In genomic region chr1:201461783-201462441, GRCh38 we compare ENCODE assay signal across 9 cellular contexts. TPM values are rescaled to one million over a fixed set of nuclear protein-coding genes. Genes with fewer than 3 reads are reported as not detected.
DNase-seq lines count a peak whose midpoint lies in the region; ATAC-seq and TF ChIP-seq lines count a peak whose summit lies in the region.
"Had no signal": no experiment of that assay in that cellular context is flagged by ENCODE, and none has a peak within 500 bp of the region (broad histone marks: within the 10 kb centered on the region; RNA-seq: fewer than 3 reads in every experiment).

No MANE protein-coding gene starts in this region.

- no peaks in the 10 kb centered on the region for H3K36me3 ChIP-seq in uterus

- intact Hi-C loops in uterus (cut with DNase I; ENCODE audit: low total_unique reads), result no loop called here

- DNase-seq in DMS 273 (lab: John Stamatoyannopoulos, UW; ENCODE audit: unreplicated experiment) (peak; percentile 58), DMS 273 treated with DMSO at 0.1 percent for 48 hours (lab: John Stamatoyannopoulos, UW) (no peak), coronary artery (ENCODE audit: low spot score) (peak; percentile 95), midbrain (lab: John Stamatoyannopoulos, UW) (peak; percentile 58), uterus (peak; percentile 90 to 93)
- DNase-seq in natural killer cell treated with Interleukin-12 subunit alpha and Interleukin-12 subunit beta and Interleukin-15 and Interleukin-18, amount 100 ng/mL, for 72 hours (ENCODE audit: low spot score), result no peak

- peak in 1 of 2 donors; percentile 16 for TF ChIP-seq POLR2A in uterus (IDR thresholded peaks at IDR 0.05)

- H3K4me1 Mint-ChIP-seq in natural killer cell treated with Interleukin-12 subunit alpha and Interleukin-12 subunit beta and Interleukin-15 and Interleukin-18, amount 100 ng/mL, for 72 hours (ENCODE audit: low read depth in 2 of 2), result peaks cover 0 to 1% of the 10 kb centered on the region in 2 donors

- H3K27ac ChIP-seq in coronary artery, result peak overlapping the region; percentile 93 to 97
- peak overlapping the region; percentile 87 to 89 for H3K27ac ChIP-seq in uterus
- H3K27ac ChIP-seq: SK-N-MC had no signal

- peaks cover 6 to 22% of the 10 kb centered on the region in 2 donors for H3K4me1 ChIP-seq in uterus

- H3K9me3 Mint-ChIP-seq in natural killer cell treated with Interleukin-12 subunit alpha and Interleukin-12 subunit beta and Interleukin-15 and Interleukin-18, amount 100 ng/mL, for 72 hours, result no peaks in the 10 kb centered on the region

- no peaks in the 10 kb centered on the region for H3K27me3 ChIP-seq in uterus

- no peak for TF ChIP-seq CTCF in coronary artery (IDR thresholded peaks at IDR 0.05)
- no peak for TF ChIP-seq CTCF in uterus (IDR thresholded peaks at IDR 0.05)

- peaks cover 4 to 12% of the 10 kb centered on the region in 2 donors for H3K27me3 Mint-ChIP-seq in natural killer cell treated with Interleukin-12 subunit alpha and Interleukin-12 subunit beta and Interleukin-15 and Interleukin-18, amount 100 ng/mL, for 72 hours

- no peak for ATAC-seq in GM21717 (IDR thresholded peaks at IDR 0.05; ENCODE audit: unreplicated experiment)
- no peak for ATAC-seq in HG03280 (IDR thresholded peaks at IDR 0.05; ENCODE audit: unreplicated experiment)
- no peak for ATAC-seq in natural killer cell treated with Interleukin-12 subunit alpha and Interleukin-12 subunit beta and Interleukin-15 and Interleukin-18, amount 100 ng/mL, for 72 hours

- no peak overlapping the region for H3K4me3 Mint-ChIP-seq in natural killer cell treated with Interleukin-12 subunit alpha and Interleukin-12 subunit beta and Interleukin-15 and Interleukin-18, amount 100 ng/mL, for 72 hours

- no peaks in the 10 kb centered on the region for H3K9me3 ChIP-seq in uterus

- H3K27ac Mint-ChIP-seq in natural killer cell treated with Interleukin-12 subunit alpha and Interleukin-12 subunit beta and Interleukin-15 and Interleukin-18, amount 100 ng/mL, for 72 hours, result no peak overlapping the region

- H3K4me3 ChIP-seq in coronary artery (peak overlapping the region; percentile 47), uterus (no peak overlapping the region)
- H3K4me3 ChIP-seq: SK-N-MC had no signal

- no peaks in the 10 kb centered on the region for H3K36me3 Mint-ChIP-seq in natural killer cell treated with Interleukin-12 subunit alpha and Interleukin-12 subunit beta and Interleukin-15 and Interleukin-18, amount 100 ng/mL, for 72 hours

RNA-seq across cellular contexts. Expression of gene PHLDA3, which starts 7.1 kb away (rescaled TPM):
- 10 to 100 TPM; 14.4 to 80.2 (median 43.7) TPM for total RNA-seq in uterus
- 1 to 10 TPM; 2.7 to 3.3 TPM for total RNA-seq in natural killer cell treated with Interleukin-12 subunit alpha and Interleukin-12 subunit beta and Interleukin-15 and Interleukin-18, amount 100 ng/mL, for 72 hours

RNA-seq across cellular contexts. Expression of gene TNNI1, which starts 40.4 kb away (rescaled TPM):
- 1 to 10 TPM in 1 of 4 donors, under 1 TPM in 1, not detected in 2; 0.30 to 3.9 TPM for total RNA-seq in uterus
- not detected for total RNA-seq in natural killer cell treated with Interleukin-12 subunit alpha and Interleukin-12 subunit beta and Interleukin-15 and Interleukin-18, amount 100 ng/mL, for 72 hours

RNA-seq across cellular contexts. Expression of gene CSRP1, which starts 45.0 kb away (rescaled TPM):
- 1,000 to 10,000 TPM in 3 of 4 donors, 100 to 1,000 TPM in 1; 913 to 2,516 (median 1,349) TPM for total RNA-seq in uterus
- total RNA-seq in natural killer cell treated with Interleukin-12 subunit alpha and Interleukin-12 subunit beta and Interleukin-15 and Interleukin-18, amount 100 ng/mL, for 72 hours, result 10 to 100 TPM; 41.6 to 57.8 TPM

Comparison
In these comparisons a context has a peak if more than half of its experiments do, and no peak if none do; other contexts are left out.
1. DNase-seq: peak in DMS 273 (single experiment), coronary artery (single experiment), midbrain (single experiment) and uterus (2 of 2); none in DMS 273 treated with DMSO at 0.1 percent for 48 hours (single experiment) and natural killer cell treated with Interleukin-12 subunit alpha and Interleukin-12 subunit beta and Interleukin-15 and Interleukin-18, amount 100 ng/mL, for 72 hours (single experiment).
2. RNA of gene CSRP1, which starts 45.0 kb away (total RNA-seq): 913 to 2,516 TPM in uterus; 41.6 to 57.8 TPM in natural killer cell treated with Interleukin-12 subunit alpha and Interleukin-12 subunit beta and Interleukin-15 and Interleukin-18, amount 100 ng/mL, for 72 hours; every median in the first group is over 10 times any median in the second.